In genomic region chr1:100868364-100868995, GRCh38 we compare ENCODE assay signal across 8 cellular contexts. TPM values are rescaled to one million over a fixed set of nuclear protein-coding genes. Genes with fewer than 3 reads are reported as not detected.
DNase-seq lines count a peak whose midpoint lies in the region; ATAC-seq, FAIRE-seq and TF ChIP-seq lines count a peak whose summit lies in the region.

No MANE protein-coding gene starts in this region.

- no peaks in the 10 kb centered on the region for H3K9me3 ChIP-seq in lower lobe of right lung

- H3K27me3 ChIP-seq in lower lobe of right lung (ENCODE audit: low read depth) = no peaks in the 10 kb centered on the region

- no peaks in the 10 kb centered on the region for H3K27me3 Mint-ChIP-seq in MCF 10A (ENCODE audit: insufficient read depth, unreplicated experiment)

- TF ChIP-seq CTCF in MCF 10A (IDR thresholded peaks at IDR 0.05; ENCODE audit: unreplicated experiment) = peak; percentile 60
- peak; percentile 67 for TF ChIP-seq CTCF in lower lobe of right lung (IDR thresholded peaks at IDR 0.05)
- peak in 1 of 3 donors; percentile 19 for TF ChIP-seq CTCF in lower leg skin (IDR thresholded peaks at IDR 0.05)

- FAIRE-seq in GM12891 (lab: Jason Lieb, UNC) = no peak

- no peak overlapping the region for H3K27ac ChIP-seq in lower lobe of right lung

- POLR2A ChIA-PET in MCF 10A (lab: Yijun Ruan, JAX) = interaction anchor here (0.8 to 1.5 kb wide), 5 partner anchors 10 to 1103 kb away, joined by 3 to 7 read pairs (median 4); partner anchors contain the start of gene EXTL2

- CTCF ChIA-PET in MCF 10A (lab: Yijun Ruan, JAX) = interaction anchor here (0.6 to 10.5 kb wide), 51 partner anchors 9 to 1064 kb away, joined by 3 to 310 read pairs (median 4); partner anchors contain the start of genes SASS6 and TRMT13

- no peaks in the 10 kb centered on the region for H3K4me1 Mint-ChIP-seq in MCF 10A (ENCODE audit: insufficient read depth, unreplicated experiment)

- DNase-seq in NCI-H510A treated with DMSO at 0.1 percent for 48 hours (lab: John Stamatoyannopoulos, UW) (peak; percentile 52), NCI-H510A (lab: John Stamatoyannopoulos, UW) (no peak), NCI-H146 treated with DMSO at 0.1 percent for 48 hours (lab: John Stamatoyannopoulos, UW; ENCODE audit: unreplicated experiment) (peak; percentile 5), MCF 10A (ENCODE audit: unreplicated experiment) (peak; percentile 49), lower lobe of right lung (no peak), lower leg skin (ENCODE audit: low spot score in 2 of 2) (no peak), GM12891 (ENCODE audit: insufficient read length, low spot score) (no peak)

- H3K27ac Mint-ChIP-seq in MCF 10A (ENCODE audit: low read depth, unreplicated experiment) = no peak overlapping the region

- no peak overlapping the region for H3K4me3 ChIP-seq in lower lobe of right lung
- no peak overlapping the region for H3K4me3 ChIP-seq in lower leg skin (ENCODE audit: low read depth, poor library complexity, severe bottlenecking)

- peaks cover 10% of the 10 kb centered on the region for H3K4me1 ChIP-seq in lower lobe of right lung

- TF ChIP-seq POLR2A in lower leg skin (IDR thresholded peaks at IDR 0.05) (no peak), GM12891 (IDR thresholded peaks at IDR 0.05; ENCODE audit: low read depth, low read length) (no peak)

- 15% methylated on average over 7 of the region's 7 CpGs for WGBS in lower leg skin, 2 donors

- no TSS peak for BruUV-seq in MCF 10A (replicated peaks; lab: Mats Ljungman, UMichigan)

- no peak for ATAC-seq in lower lobe of right lung
- no peak for ATAC-seq in HG03139 (IDR thresholded peaks at IDR 0.05; ENCODE audit: unreplicated experiment)

- H3K9me3 Mint-ChIP-seq in MCF 10A (ENCODE audit: unreplicated experiment) = no peaks in the 10 kb centered on the region

- intact Hi-C loops in MCF 10A (cut with micrococcal nuclease) = loop anchor here (10.0 kb wide), 1 partner anchor 594 kb away; no protein-coding TSS in a partner anchor
- intact Hi-C loops in lower lobe of right lung (cut with DNase I) = loop anchor here (5.0 kb wide), 2 partner anchors 261 to 406 kb away; no protein-coding TSS in a partner anchor
- intact Hi-C loops in lower leg skin (cut with DNase I; ENCODE audit: low total_unique reads) = loop anchor here (10.0 kb wide), 1 partner anchor 404 kb away; no protein-coding TSS in a partner anchor

- no peaks in the 10 kb centered on the region for H3K36me3 ChIP-seq in lower lobe of right lung

- no peak overlapping the region for H3K4me3 Mint-ChIP-seq in MCF 10A (ENCODE audit: unreplicated experiment)

- peaks cover 8% of the 10 kb centered on the region for H3K36me3 Mint-ChIP-seq in MCF 10A (ENCODE audit: insufficient read depth, unreplicated experiment)

TF ChIP-seq in GM12891, 5 proteins besides CTCF, POLR2A, EP300 and RAD21:
- TF ChIP-seq SPI1 (IDR thresholded peaks at IDR 0.05; ENCODE audit: low read depth, low read length) (no peak), POLR2AphosphoS5 (IDR thresholded peaks at IDR 0.05; ENCODE audit: low read depth, low read length) (no peak), TAF1 (IDR thresholded peaks at IDR 0.05; ENCODE audit: low read depth, low read length) (no peak), POU2F2 (IDR thresholded peaks at IDR 0.05; ENCODE audit: low read depth, low read length) (no peak), PAX5 (IDR thresholded peaks at IDR 0.05; ENCODE audit: insufficient read depth, low read length, severe bottlenecking) (no peak)

RNA-seq across cellular contexts. Expression of gene EXTL2, which starts 26.2 kb away (rescaled TPM):
- total RNA-seq in MCF 10A (2022) = 10.2 and 15.2 TPM in 2 replicates
- total RNA-seq in lower lobe of right lung = 10.2 TPM
- 1 to 10 TPM; 2.3 to 5.6 (median 4.2) TPM for total RNA-seq in lower leg skin
- 8.4 TPM for polyA plus RNA-seq in GM12891 (2012; ENCODE audit: low read depth, missing spikeins)

RNA-seq across cellular contexts. Expression of gene SLC30A7, which starts 27.4 kb away (rescaled TPM):
- total RNA-seq in MCF 10A (2022) (55.0 and 59.5 TPM in 2 replicates), lower lobe of right lung (35.6 TPM), lower leg skin (10 to 100 TPM; 16.1 to 21.6 (median 18.4) TPM)
- 3.0 TPM for polyA plus RNA-seq in GM12891 (2012; ENCODE audit: low read depth, missing spikeins)

Comparison
In these comparisons a context has a peak if more than half of its experiments do, and no peak if none do; other contexts are left out.
1. DNase-seq: peak in NCI-H510A treated with DMSO at 0.1 percent for 48 hours (single experiment), NCI-H146 treated with DMSO at 0.1 percent for 48 hours (single experiment) and MCF 10A (single experiment); none in NCI-H510A (single experiment), lower lobe of right lung (single experiment), lower leg skin (0 of 2) and GM12891 (single experiment).